Comparison of ENCODE assay signal across 1 cellular context in genomic region chr13:46283912-46284513, GRCh38.
TF ChIP-seq lines count a peak whose summit lies in the region.
"Not testable (repeated sequence)": the region's sequence is repeated elsewhere in the genome, so short reads cannot be mapped to it uniquely, and the experiment has no call there.

No MANE protein-coding gene starts in this region.

TF ChIP-seq in K562, 482 proteins besides CTCF, POLR2A, EP300 and RAD21 (continued from another document):
- TF ChIP-seq TSHZ1 (CRISPR knock-in tag; IDR thresholded peaks at IDR 0.05), result peak; percentile 43; the same call in 1 of the 2 replicates
- peak; percentile 73 for TF ChIP-seq ZBTB9 (CRISPR knock-in tag; IDR thresholded peaks at IDR 0.05)
- TF ChIP-seq ARID1B (IDR thresholded peaks at IDR 0.05), result peak; percentile 87
- peak; percentile 37 for TF ChIP-seq MGA (IDR thresholded peaks at IDR 0.05)
- peak; percentile 30; the same call in 1 of the 2 replicates for TF ChIP-seq MTA2 (IDR thresholded peaks at IDR 0.05; ENCODE audit: low read depth)
- peak; percentile 17 to 59; a peak in 1 of 4 replicates for TF ChIP-seq MNT (conservative IDR thresholded peaks at IDR 0.05)
- peak; percentile 42; the same call in 1 of the 2 replicates for TF ChIP-seq ZBTB17 (CRISPR knock-in tag; IDR thresholded peaks at IDR 0.05)
- not testable (repeated sequence) for TF ChIP-seq ATF1 (CRISPR knock-in tag; IDR thresholded peaks at IDR 0.05)
- peak; percentile 41; the same call in 1 of the 2 replicates for TF ChIP-seq ATF1 (tag; IDR thresholded peaks at IDR 0.05)
- peak; percentile 68 for TF ChIP-seq TCF3 (CRISPR knock-in tag; IDR thresholded peaks at IDR 0.05)
- peak; percentile 86 for TF ChIP-seq PTTG1 (tag; IDR thresholded peaks at IDR 0.05; ENCODE audit: low read depth)
- 0 out of 2 replicates have a peak, but pooled peaks have one; percentile 65 for TF ChIP-seq HDAC8 (tag; IDR thresholded peaks at IDR 0.05)
- 0 out of 2 replicates have a peak, but pooled peaks have one; percentile 60 for TF ChIP-seq CUX1 (CRISPR knock-in tag; IDR thresholded peaks at IDR 0.05)
- TF ChIP-seq SMARCE1 (IDR thresholded peaks at IDR 0.05), result peak; percentile 61; the same call in 1 of the 2 replicates
- TF ChIP-seq TAL1 (IDR thresholded peaks at IDR 0.05), result peak; percentile 81
- peak; percentile 79; the same call in 1 of the 2 replicates for TF ChIP-seq ZNF76 (CRISPR knock-in tag; IDR thresholded peaks at IDR 0.05; ENCODE audit: borderline replicate concordance)
- 0 out of 2 replicates have a peak, but pooled peaks have one; percentile 50 for TF ChIP-seq TAF7 (tag; IDR thresholded peaks at IDR 0.05)
- peak in 1 of 2 experiments; percentile 4; a peak in 1 of 4 replicates for TF ChIP-seq TEAD1 (CRISPR knock-in tag; IDR thresholded peaks at IDR 0.05)
- TF ChIP-seq TEAD2 (tag; IDR thresholded peaks at IDR 0.05), result 0 out of 2 replicates have a peak, but pooled peaks have one; percentile 19
- TF ChIP-seq ZFX (CRISPR knock-in tag; IDR thresholded peaks at IDR 0.05), result peak; percentile 18; the same call in 1 of the 2 replicates
- peak; percentile 9; the same call in 1 of the 2 replicates for TF ChIP-seq ATF4 (CRISPR knock-in tag; IDR thresholded peaks at IDR 0.05)
- peak in 1 of 2 experiments; percentile 64; a peak in 2 of 4 replicates for TF ChIP-seq ZNF639 (CRISPR knock-in tag; conservative IDR thresholded peaks at IDR 0.05 in 1 of 2, IDR thresholded peaks at IDR 0.05 in 1 of 2)
- peak; percentile 34; the same call in 1 of the 2 replicates for TF ChIP-seq ESRRA (IDR thresholded peaks at IDR 0.05; ENCODE audit: borderline replicate concordance, low read depth)
- peak; percentile 76 for TF ChIP-seq NCOR1 (IDR thresholded peaks at IDR 0.05)
- peak in 1 of 2 experiments; percentile 67; a peak in 1 of 4 replicates for TF ChIP-seq TRIM24 (IDR thresholded peaks at IDR 0.05)
